In the genomic region with DNA sequence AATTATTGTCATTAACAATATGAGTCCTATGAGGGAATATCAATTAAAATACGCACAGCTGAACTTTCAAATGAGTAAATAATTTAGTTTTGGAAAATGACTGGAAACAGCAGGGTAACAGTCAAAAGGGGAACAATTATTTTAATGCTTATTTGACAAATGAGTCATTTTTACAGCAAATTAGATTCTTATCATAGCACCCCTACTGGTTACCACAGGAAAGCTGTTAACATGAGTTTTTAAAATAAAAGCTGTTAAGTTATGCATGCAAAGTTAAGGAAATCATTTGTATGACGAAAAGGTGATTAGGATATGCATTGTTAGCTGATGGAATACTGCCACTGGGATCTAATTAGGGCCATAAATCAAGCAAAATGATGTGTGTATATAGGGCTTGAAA, we compare ENCODE assay signal across 1 cellular context.
TF ChIP-seq lines count a peak whose summit lies in the region.

No MANE protein-coding gene starts in this region.

TF ChIP-seq in SK-N-SH, 30 proteins besides CTCF, POLR2A, EP300 and RAD21 (continued from another document):
- TF ChIP-seq RFX5 (IDR thresholded peaks at IDR 0.05; ENCODE audit: low read length) (no peak), EZH2phosphoT487 (IDR thresholded peaks at IDR 0.05; ENCODE audit: borderline replicate concordance, low read depth) (no peak), RXRA (IDR thresholded peaks at IDR 0.05; ENCODE audit: borderline replicate concordance, low read depth) (no peak)
